ENCODE assay signal across 1 cellular context in genomic region chr2:171327043-171327496, GRCh38.
TF ChIP-seq lines count a peak whose summit lies in the region.

No MANE protein-coding gene starts in this region.

TF ChIP-seq in SK-N-SH, 30 proteins besides CTCF, POLR2A, EP300 and RAD21 (continued from another document):
- TF ChIP-seq NFIC (IDR thresholded peaks at IDR 0.05; ENCODE audit: borderline replicate concordance) (no peak), GABPA (IDR thresholded peaks at IDR 0.05; ENCODE audit: low read depth) (no peak), SMC3 (IDR thresholded peaks at IDR 0.05; ENCODE audit: low read depth, low read length) (no peak), MXI1 (IDR thresholded peaks at IDR 0.05; ENCODE audit: low read depth, low read length) (no peak), TCF12 (IDR thresholded peaks at IDR 0.05) (no peak), REST (IDR thresholded peaks at IDR 0.05; ENCODE audit: low read depth, low read length) (no peak), FOSL2 (IDR thresholded peaks at IDR 0.05; ENCODE audit: borderline replicate concordance, low read depth) (no peak), MEF2A (IDR thresholded peaks at IDR 0.05; ENCODE audit: borderline replicate concordance, low read depth) (no peak), TAF1 (IDR thresholded peaks at IDR 0.05; ENCODE audit: borderline replicate concordance, low read depth, low read length) (no peak), USF1 (IDR thresholded peaks at IDR 0.05; ENCODE audit: borderline replicate concordance, low read depth) (no peak), RCOR1 (IDR thresholded peaks at IDR 0.05; ENCODE audit: low read length) (no peak)
